In genomic region chr10:6199131-6199733, GRCh38 we compare ENCODE assay signal across 24 cellular contexts. TPM values are rescaled to one million over a fixed set of nuclear protein-coding genes. Genes with fewer than 3 reads are reported as not detected.
DNase-seq lines count a peak whose midpoint lies in the region; ATAC-seq, FAIRE-seq and TF ChIP-seq lines count a peak whose summit lies in the region.
"Had no signal": no experiment of that assay in that cellular context is flagged by ENCODE, and none has a peak within 500 bp of the region (broad histone marks: within the 10 kb centered on the region; RNA-seq: fewer than 3 reads in every experiment).

No MANE protein-coding gene starts in this region.

- no peak for FAIRE-seq in frontal cortex (lab: Jason Lieb, UNC)
- FAIRE-seq: astrocyte, H54, small intestine had no signal

- peaks cover 45% of the 10 kb centered on the region for H3K4me1 Mint-ChIP-seq in activated T-cell treated with anti-CD3 and anti-CD28 coated beads, Interleukin-2, amount 50 U/mL, for 24 hours (ENCODE audit: low read depth)
- peaks cover 31% of the 10 kb centered on the region for H3K4me1 Mint-ChIP-seq in activated T-cell treated with anti-CD3 and anti-CD28 coated beads, Interleukin-2, amount 50 U/mL, for 72 hours (ENCODE audit: low read depth)

- H3K4me3 ChIP-seq in LNCaP clone FGC (ENCODE audit: low read depth, low read length) = no peak overlapping the region
- no peak overlapping the region for H3K4me3 ChIP-seq in right lobe of liver
- no peak overlapping the region for H3K4me3 ChIP-seq in subcutaneous abdominal adipose tissue (ENCODE audit: low read depth in 1 of 5, low read length in 5 of 5)
- no peak overlapping the region for H3K4me3 ChIP-seq in lower lobe of right lung
- H3K4me3 ChIP-seq: heart right ventricle had no signal

- H3K27me3 Mint-ChIP-seq in activated T-cell treated with anti-CD3 and anti-CD28 coated beads, Interleukin-2, amount 50 U/mL, for 24 hours = no peaks in the 10 kb centered on the region
- no peaks in the 10 kb centered on the region for H3K27me3 Mint-ChIP-seq in activated T-cell treated with anti-CD3 and anti-CD28 coated beads, Interleukin-2, amount 50 U/mL, for 72 hours (ENCODE audit: low read depth)

- H3K9me3 ChIP-seq in right lobe of liver = no peaks in the 10 kb centered on the region
- H3K9me3 ChIP-seq in subcutaneous abdominal adipose tissue (ENCODE audit: control insufficient read depth in 5 of 5, low read length in 5 of 5) = no peaks in the 10 kb centered on the region
- H3K9me3 ChIP-seq in lower lobe of right lung = no peaks in the 10 kb centered on the region
- H3K9me3 ChIP-seq: heart right ventricle had no signal

- DNase-seq in activated T-cell treated with anti-CD3 and anti-CD28 coated beads, Interleukin-2, amount 50 U/mL, for 24 hours = no peak
- no peak for DNase-seq in activated T-cell treated with anti-CD3 and anti-CD28 coated beads, Interleukin-2, amount 50 U/mL, for 72 hours
- peak; percentile 83 for DNase-seq in LNCaP clone FGC (ENCODE audit: low read depth)
- peak; percentile 76 to 93 (median 81) for DNase-seq in right lobe of liver
- no peak for DNase-seq in frontal cortex (ENCODE audit: low spot score in 2 of 2)
- DNase-seq in lower lobe of right lung = no peak
- DNase-seq: activated CD4-positive, alpha-beta memory T cell treated with anti-CD3 and anti-CD28 coated beads, Interleukin-2, amount 10 ng/mL, durations not matched to agents 7 days and 5 days; activated naive CD4-positive, alpha-beta T cell; DMS 273 treated with DMSO at 0.1 percent for 48 hours; heart right ventricle; left colon; NCI-H1105; NCI-H526; small intestine; stimulated activated CD4-positive, alpha-beta T cell treated with anti-CD3 and anti-CD28 coated beads, Interleukin-2, amount 100 ng/mL, for 24 hours; stimulated activated naive CD4-positive, alpha-beta T cell treated with Interleukin-2 at 50 U/mL for 16 hours; T-helper 9 cell had no signal

- H3K36me3 ChIP-seq in right lobe of liver (no peaks in the 10 kb centered on the region), subcutaneous abdominal adipose tissue (ENCODE audit: control insufficient read depth in 5 of 5, insufficient read depth in 5 of 5, low read length in 5 of 5) (no peaks in the 10 kb centered on the region), lower lobe of right lung (no peaks in the 10 kb centered on the region)
- H3K36me3 ChIP-seq: heart right ventricle had no signal

- 36% methylated on average over 6 of the region's 6 CpGs for WGBS in right lobe of liver (ENCODE audit: insufficient coverage, low coverage, low lambda C conversion rate, missing lambda C conversion rate)

- no peaks in the 10 kb centered on the region for H3K9me3 Mint-ChIP-seq in activated T-cell treated with anti-CD3 and anti-CD28 coated beads, Interleukin-2, amount 50 U/mL, for 24 hours
- H3K9me3 Mint-ChIP-seq in activated T-cell treated with anti-CD3 and anti-CD28 coated beads, Interleukin-2, amount 50 U/mL, for 72 hours = no peaks in the 10 kb centered on the region
- H3K9me3 Mint-ChIP-seq: activated CD4-positive, alpha-beta memory T cell treated with anti-CD3 and anti-CD28 coated beads, Interleukin-2, amount 10 ng/mL, durations not matched to agents 7 days and 5 days; type B pancreatic cell had no signal

- H3K9ac ChIP-seq in subcutaneous abdominal adipose tissue (ENCODE audit: low read length in 5 of 5) = peak overlapping the region in 1 of 5 donors; percentile 48

- peak overlapping the region in 2 of 3 donors; percentile 39 to 40 for H3K27ac ChIP-seq in right lobe of liver
- H3K27ac ChIP-seq in subcutaneous abdominal adipose tissue (ENCODE audit: low read depth, low read length) = peak overlapping the region; percentile 95
- no peak overlapping the region for H3K27ac ChIP-seq in lower lobe of right lung
- H3K27ac ChIP-seq: HL-60 had no signal

- no peak for TF ChIP-seq POLR2A in right lobe of liver (IDR thresholded peaks at IDR 0.05)

- ATAC-seq in activated T-cell treated with anti-CD3 and anti-CD28 coated beads, Interleukin-2, amount 50 U/mL, for 72 hours (replicated peaks in 1 of 2) = no peak
- peak; percentile 29 to 57 (median 41) for ATAC-seq in right lobe of liver
- no peak for ATAC-seq in lower lobe of right lung
- ATAC-seq in HG03039 (IDR thresholded peaks at IDR 0.05; ENCODE audit: unreplicated experiment) = no peak
- ATAC-seq: heart right ventricle, left colon, SK-N-SH treated with all-trans-retinoic acid at 6 μM for 48 hours had no signal

- TF ChIP-seq CTCF in LNCaP clone FGC (IDR thresholded peaks at IDR 0.05; ENCODE audit: control insufficient read depth, extremely low read depth, insufficient read depth) = no peak
- no peak for TF ChIP-seq CTCF in right lobe of liver (IDR thresholded peaks at IDR 0.05)
- no peak for TF ChIP-seq CTCF in lower lobe of right lung (IDR thresholded peaks at IDR 0.05)

- intact Hi-C loops in right lobe of liver (cut with DNase I) = no loop called here
- intact Hi-C loops in lower lobe of right lung (cut with DNase I) = no loop called here

- peaks cover 3% of the 10 kb centered on the region for H3K36me3 Mint-ChIP-seq in activated T-cell treated with anti-CD3 and anti-CD28 coated beads, Interleukin-2, amount 50 U/mL, for 24 hours (ENCODE audit: low read depth)
- H3K36me3 Mint-ChIP-seq in activated T-cell treated with anti-CD3 and anti-CD28 coated beads, Interleukin-2, amount 50 U/mL, for 72 hours (ENCODE audit: insufficient read depth in 2 of 2) = peaks cover 3 to 4% of the 10 kb centered on the region in 2 donors
- H3K36me3 Mint-ChIP-seq: type B pancreatic cell had no signal

- no peaks in the 10 kb centered on the region for H3K27me3 ChIP-seq in right lobe of liver
- H3K27me3 ChIP-seq in subcutaneous abdominal adipose tissue (ENCODE audit: control insufficient read depth in 5 of 5, insufficient read depth in 4 of 5, low read length in 5 of 5) = no peaks in the 10 kb centered on the region
- no peaks in the 10 kb centered on the region for H3K27me3 ChIP-seq in lower lobe of right lung (ENCODE audit: low read depth)
- H3K27me3 ChIP-seq: heart right ventricle had no signal

- H3K4me1 ChIP-seq in right lobe of liver (peaks cover 0 to 48% (median 10%) of the 10 kb centered on the region in 4 donors), subcutaneous abdominal adipose tissue (ENCODE audit: control insufficient read depth in 5 of 5, insufficient read depth in 5 of 5, low read length in 5 of 5) (peaks cover 8 to 82% (median 60%) of the 10 kb centered on the region in 5 donors), lower lobe of right lung (peaks cover 58% of the 10 kb centered on the region)

- H3K27ac Mint-ChIP-seq in activated T-cell treated with anti-CD3 and anti-CD28 coated beads, Interleukin-2, amount 50 U/mL, for 24 hours = peak overlapping the region; percentile 9
- no peak overlapping the region for H3K27ac Mint-ChIP-seq in activated T-cell treated with anti-CD3 and anti-CD28 coated beads, Interleukin-2, amount 50 U/mL, for 72 hours
- H3K27ac Mint-ChIP-seq: activated CD4-positive, alpha-beta memory T cell treated with anti-CD3 and anti-CD28 coated beads, Interleukin-2, amount 10 ng/mL, durations not matched to agents 7 days and 5 days; type B pancreatic cell had no signal

- no peak overlapping the region for H3K4me3 Mint-ChIP-seq in activated T-cell treated with anti-CD3 and anti-CD28 coated beads, Interleukin-2, amount 50 U/mL, for 24 hours
- H3K4me3 Mint-ChIP-seq in activated T-cell treated with anti-CD3 and anti-CD28 coated beads, Interleukin-2, amount 50 U/mL, for 72 hours = no peak overlapping the region

RNA-seq across cellular contexts. Expression of gene PFKFB3, which starts 3.5 kb away (rescaled TPM):
- 100 to 1,000 TPM; 120 to 153 TPM for total RNA-seq in activated T-cell treated with anti-CD3 and anti-CD28 coated beads, Interleukin-2, amount 50 U/mL, for 72 hours
- total RNA-seq in right lobe of liver = 10 to 100 TPM in 4 of 6 experiments, 1 to 10 TPM in 2; 6.8 to 57.8 (median 20.8) TPM
- total RNA-seq in frontal cortex = 14.3 TPM
- 78.5 TPM for total RNA-seq in lower lobe of right lung

Comparison
In these comparisons a context has a peak if more than half of its experiments do, and no peak if none do; other contexts are left out.
1. DNase-seq: peak in LNCaP clone FGC (single experiment) and right lobe of liver (3 of 3); none in activated T-cell treated with anti-CD3 and anti-CD28 coated beads, Interleukin-2, amount 50 U/mL, for 24 hours (single experiment), activated T-cell treated with anti-CD3 and anti-CD28 coated beads, Interleukin-2, amount 50 U/mL, for 72 hours (0 of 2), frontal cortex (0 of 2) and lower lobe of right lung (single experiment).
2. ATAC-seq: peak in right lobe of liver (4 of 4); none in activated T-cell treated with anti-CD3 and anti-CD28 coated beads, Interleukin-2, amount 50 U/mL, for 72 hours (0 of 2), lower lobe of right lung (0 of 2) and HG03039 (single experiment).